In the genomic region with DNA sequence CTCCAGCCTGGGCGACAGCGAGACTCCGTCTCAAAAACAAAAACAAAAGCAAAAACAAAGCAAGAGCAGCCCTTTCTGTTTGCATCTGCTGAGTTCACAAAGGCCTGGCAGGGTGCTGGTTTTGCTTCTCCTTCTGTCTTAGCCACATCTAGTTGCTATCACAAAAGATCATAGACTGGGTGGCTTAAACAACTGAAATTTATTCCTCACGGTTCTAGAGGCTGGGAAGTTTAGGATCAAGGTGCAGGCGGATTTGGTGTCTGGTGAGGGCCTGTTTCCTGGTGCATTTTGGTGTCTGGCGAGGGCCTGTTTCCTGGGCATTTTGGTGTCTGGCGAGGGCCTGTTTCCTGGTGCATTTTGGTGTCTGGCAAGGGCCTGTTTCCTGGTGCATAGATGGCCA, we compare ENCODE assay signal across 20 cellular contexts.
A peak's percentile ranks its signal among the peaks of the same experiment; 100 is the strongest.
DNase-seq lines count a peak whose midpoint lies in the region; ATAC-seq, FAIRE-seq and TF ChIP-seq lines count a peak whose summit lies in the region.
"Had no signal": no experiment of that assay in that cellular context is flagged by ENCODE, and none has a peak within 500 bp of the region (broad histone marks: within the 10 kb centered on the region; RNA-seq: fewer than 3 reads in every experiment).

No MANE protein-coding gene starts in this region.

- no peak overlapping the region for H3K27ac Mint-ChIP-seq in activated CD4-positive, alpha-beta T cell treated with anti-CD3 and anti-CD28 coated beads, Interleukin-2, amount 10 ng/mL, durations not matched to agents 24 days and 14 days
- H3K27ac Mint-ChIP-seq: B cell; CD4-positive, CD25-positive, alpha-beta regulatory T cell; GM23338 had no signal

- H4K8ac ChIP-seq in H1 (ENCODE audit: extremely low read depth, insufficient read depth, low read length) (peak overlapping the region; percentile 6; the same call in 1 of the 2 replicates), neuronal stem cell (ENCODE audit: low read depth, low read length) (no peak overlapping the region)

- POLR2A ChIA-PET in H1 (lab: Charles Lee; ENCODE audit: partially characterized antibody): no interaction called here

- H2BK5ac ChIP-seq in H1 (ENCODE audit: low read depth, low read length): no peak overlapping the region
- H2BK5ac ChIP-seq in neuronal stem cell (ENCODE audit: low read length): no peak overlapping the region

- FAIRE-seq in H1 (lab: Jason Lieb, UNC): no peak
- FAIRE-seq: D721Med, G401.6, GM12891, HTR-8/SVneo had no signal

- no peak for ATAC-seq in heart left ventricle
- ATAC-seq: GM23338, HCT116 had no signal

- no peak for TF ChIP-seq CTCF in H1 (IDR thresholded peaks at IDR 0.05; ENCODE audit: control extremely low read depth in 1 of 3, insufficient read depth in 1 of 3, low read depth in 1 of 3, low read length in 3 of 3)
- TF ChIP-seq CTCF in heart left ventricle (IDR thresholded peaks at IDR 0.05): no peak

- H2AK5ac ChIP-seq in H1 (ENCODE audit: low read depth, low read length): no peak overlapping the region
- no peak overlapping the region for H2AK5ac ChIP-seq in neuronal stem cell (ENCODE audit: low read depth, low read length)

- CTCF ChIA-PET in H1 (lab: Charles Lee; ENCODE audit: partially characterized antibody): no interaction called here

- no peak overlapping the region for H2AFZ ChIP-seq in H1 (ENCODE audit: low read length)
- no peak overlapping the region for H2AFZ ChIP-seq in neuronal stem cell (ENCODE audit: low read length)
- H2AFZ ChIP-seq: GM23338 had no signal

- intact Hi-C loops in activated CD4-positive, alpha-beta T cell treated with anti-CD3 and anti-CD28 coated beads, Interleukin-2, amount 10 ng/mL, durations not matched to agents 24 days and 14 days (cut with micrococcal nuclease): no loop called here
- intact Hi-C loops in heart left ventricle (cut with DNase I): no loop called here

- no peaks in the 10 kb centered on the region for H3K27me3 ChIP-seq in H1 (replicated peaks in 1 of 4; ENCODE audit: control insufficient read depth in 3 of 4, extremely low read depth in 1 of 4, insufficient read depth in 3 of 4, low read length in 3 of 4)
- peaks cover 0 to 27% (median 2%) of the 10 kb centered on the region in 3 experiments for H3K27me3 ChIP-seq in neuronal stem cell (ENCODE audit: control insufficient read depth in 3 of 3, insufficient read depth in 3 of 3, low read depth in 1 of 3, low read length in 3 of 3)
- peaks cover 0 to 4% (median 0%) of the 10 kb centered on the region in 9 donors for H3K27me3 ChIP-seq in heart left ventricle

- no peak overlapping the region; a peak in 1 of 7 replicates for H3K9ac ChIP-seq in H1 (replicated peaks in 1 of 4; ENCODE audit: extremely low read depth in 1 of 4, low read depth in 3 of 4, low read length in 3 of 4)
- no peak overlapping the region for H3K9ac ChIP-seq in neuronal stem cell (ENCODE audit: low read depth, low read length, poor library complexity)

- H3K14ac ChIP-seq in H1 (ENCODE audit: insufficient read length) (no peak overlapping the region), neuronal stem cell (ENCODE audit: low read length) (no peak overlapping the region)

- H2BK120ac ChIP-seq in H1 (replicated peaks; ENCODE audit: low read depth, low read length) (no peak overlapping the region), neuronal stem cell (ENCODE audit: low read depth, low read length) (no peak overlapping the region)

- H4K91ac ChIP-seq in H1 (replicated peaks; ENCODE audit: insufficient read length, low read length) (no peak overlapping the region), neuronal stem cell (ENCODE audit: low read depth, low read length, poor library complexity) (no peak overlapping the region)

- H3K9me3 Mint-ChIP-seq in activated CD4-positive, alpha-beta T cell treated with anti-CD3 and anti-CD28 coated beads, Interleukin-2, amount 10 ng/mL, durations not matched to agents 24 days and 14 days: no peaks in the 10 kb centered on the region
- H3K9me3 Mint-ChIP-seq: CD4-positive, CD25-positive, alpha-beta regulatory T cell; GM23338 had no signal

- H3K23me2 ChIP-seq in H1 (ENCODE audit: low read depth, low read length): no peaks in the 10 kb centered on the region

- no peak for TF ChIP-seq EP300 in H1 (IDR thresholded peaks at IDR 0.05; ENCODE audit: borderline replicate concordance in 1 of 2, low read depth in 2 of 2, low read length in 2 of 2)

- H3K18ac ChIP-seq in H1 (ENCODE audit: extremely low read depth, low read length) (no peak overlapping the region; the same call in 1 of the 2 replicates), neuronal stem cell (ENCODE audit: low read length) (peak overlapping the region; percentile 25)

- H3K4me2 ChIP-seq in H1 (ENCODE audit: insufficient read depth in 1 of 2, low read depth in 2 of 2, low read length in 2 of 2): no peak overlapping the region
- no peak overlapping the region for H3K4me2 ChIP-seq in neuronal stem cell (ENCODE audit: insufficient read depth, low read length, poor library complexity, severe bottlenecking)
- H3K4me2 ChIP-seq: GM23338 had no signal

- no peak overlapping the region for H3K27ac ChIP-seq in H1 (ENCODE audit: low read depth, low read length)
- H3K27ac ChIP-seq in neuronal stem cell (replicated peaks; ENCODE audit: low read length): no peak overlapping the region
- H3K27ac ChIP-seq in heart left ventricle: no peak overlapping the region

- H4K5ac ChIP-seq in H1 (ENCODE audit: insufficient read length, low read depth, low read length): no peak overlapping the region

- no peak for TF ChIP-seq RAD21 in H1 (IDR thresholded peaks at IDR 0.05 in 1 of 2, conservative IDR thresholded peaks at IDR 0.05 in 1 of 2; ENCODE audit: low read depth in 2 of 2, low read length in 2 of 2)

- no peaks in the 10 kb centered on the region for H3K79me2 ChIP-seq in H1 (ENCODE audit: control insufficient read depth in 1 of 2, insufficient read depth in 2 of 2, low read length in 2 of 2)

- H3K4ac ChIP-seq in H1 (replicated peaks; ENCODE audit: insufficient read length, low read depth, low read length) (no peak overlapping the region), neuronal stem cell (ENCODE audit: low read length) (no peak overlapping the region)

- no peak overlapping the region for H3K56ac ChIP-seq in H1 (replicated peaks; ENCODE audit: insufficient read length, low read depth, low read length)

- TF ChIP-seq POLR2A in H1 (IDR thresholded peaks at IDR 0.05; ENCODE audit: control extremely low read depth in 1 of 2, low read depth in 2 of 2, low read length in 2 of 2) (no peak), heart left ventricle (IDR thresholded peaks at IDR 0.05) (no peak)

- no peaks in the 10 kb centered on the region for H3K27me3 Mint-ChIP-seq in activated CD4-positive, alpha-beta T cell treated with anti-CD3 and anti-CD28 coated beads, Interleukin-2, amount 10 ng/mL, durations not matched to agents 24 days and 14 days

- H3K4me1 Mint-ChIP-seq in activated CD4-positive, alpha-beta T cell treated with anti-CD3 and anti-CD28 coated beads, Interleukin-2, amount 10 ng/mL, durations not matched to agents 24 days and 14 days: no peaks in the 10 kb centered on the region
- H3K4me1 Mint-ChIP-seq: B cell; CD4-positive, CD25-positive, alpha-beta regulatory T cell; CD8-positive, alpha-beta memory T cell had no signal

- H3K4me1 ChIP-seq in H1 (replicated peaks in 1 of 4; ENCODE audit: control insufficient read depth in 3 of 4, insufficient read depth in 4 of 4, low read length in 3 of 4): peaks cover 0 to 11% (median 6%) of the 10 kb centered on the region in 4 experiments; a peak in 4 of 7 replicates
- peaks cover 0 to 18% of the 10 kb centered on the region in 2 donors for H3K4me1 ChIP-seq in neuronal stem cell (ENCODE audit: control insufficient read depth in 2 of 2, insufficient read depth in 1 of 2, low read depth in 1 of 2, low read length in 2 of 2)
- no peaks in the 10 kb centered on the region for H3K4me1 ChIP-seq in heart left ventricle

- no peak overlapping the region for H2BK12ac ChIP-seq in H1 (ENCODE audit: low read depth, low read length)
- H2BK12ac ChIP-seq in neuronal stem cell (ENCODE audit: low read length): no peak overlapping the region

- no peak overlapping the region for H3K4me3 Mint-ChIP-seq in activated CD4-positive, alpha-beta T cell treated with anti-CD3 and anti-CD28 coated beads, Interleukin-2, amount 10 ng/mL, durations not matched to agents 24 days and 14 days
- H3K4me3 Mint-ChIP-seq: B cell; CD4-positive, CD25-positive, alpha-beta regulatory T cell; GM23338 had no signal

- no peaks in the 10 kb centered on the region for H3K9me3 ChIP-seq in H1 (ENCODE audit: insufficient read depth in 2 of 2, low read depth in 1 of 2, low read length in 1 of 2)
- no peaks in the 10 kb centered on the region for H3K9me3 ChIP-seq in neuronal stem cell (replicated peaks in 1 of 2; ENCODE audit: control insufficient read depth in 2 of 2, insufficient read depth in 1 of 2, low read depth in 1 of 2, low read length in 2 of 2)
- no peaks in the 10 kb centered on the region for H3K9me3 ChIP-seq in heart left ventricle

- WGBS in H1 (ENCODE audit: extremely low coverage in 1 of 2, insufficient coverage in 1 of 2, insufficient read length in 1 of 2, insufficient replicate concordance in 2 of 2, low coverage in 1 of 2, low lambda C conversion rate in 2 of 2, missing lambda C conversion rate in 1 of 2), 2 experiments: 88% methylated on average over 7 of the region's 7 CpGs; no CpG with 5 or more reads in 1 of the 2 experiments
- no CpG with 5 or more reads among the region's 7 CpGs for WGBS in neuronal stem cell (ENCODE audit: extremely low coverage in 2 of 2, insufficient read length in 2 of 2, insufficient replicate concordance in 1 of 2), 2 donors
- 81 to 87% (median 84%) methylated on average over 6 to 7 of the region's 7 CpGs for WGBS in heart left ventricle, 4 donors

- H3K79me1 ChIP-seq in H1 (ENCODE audit: low read depth, low read length): no peaks in the 10 kb centered on the region
- no peaks in the 10 kb centered on the region for H3K79me1 ChIP-seq in neuronal stem cell (ENCODE audit: low read depth, low read length)

- H3K23ac ChIP-seq in H1 (ENCODE audit: insufficient read length) (no peak overlapping the region), neuronal stem cell (ENCODE audit: low read depth, low read length, poor library complexity) (no peak overlapping the region)

- no peaks in the 10 kb centered on the region for H3K36me3 Mint-ChIP-seq in activated CD4-positive, alpha-beta T cell treated with anti-CD3 and anti-CD28 coated beads, Interleukin-2, amount 10 ng/mL, durations not matched to agents 24 days and 14 days (ENCODE audit: low read depth)
- H3K36me3 Mint-ChIP-seq: CD4-positive, CD25-positive, alpha-beta regulatory T cell; CD8-positive, alpha-beta memory T cell had no signal

- peak; percentile 24 for DNase-seq in activated CD4-positive, alpha-beta T cell treated with anti-CD3 and anti-CD28 coated beads, Interleukin-2, amount 10 ng/mL, durations not matched to agents 24 days and 14 days
- DNase-seq in activated CD4-positive, alpha-beta T cell treated with anti-CD3 and anti-CD28 coated beads for 48 hours: no peak
- DNase-seq in H1 (ENCODE audit: low read depth in 1 of 2, low spot score in 2 of 2) (no peak), neuronal stem cell (ENCODE audit: low spot score) (no peak), SW 1271 (lab: John Stamatoyannopoulos, UW) (no peak), NCI-H748 treated with DMSO at 0.1 percent for 48 hours (lab: John Stamatoyannopoulos, UW) (no peak), heart left ventricle (no peak)
- DNase-seq: 8988T; C1 segment of cervical spinal cord; CD4-positive, CD25-positive, alpha-beta regulatory T cell; CD8-positive, alpha-beta memory T cell; H7; IMR-90 had no signal

- H2BK20ac ChIP-seq in H1 (ENCODE audit: low read length): no peak overlapping the region

- H3K4me3 ChIP-seq in H1 (ENCODE audit: extremely low read depth in 1 of 4, insufficient read depth in 2 of 4, low read depth in 3 of 4, low read length in 4 of 4) (no peak overlapping the region), neuronal stem cell (ENCODE audit: low read length in 2 of 2) (no peak overlapping the region), heart left ventricle (no peak overlapping the region)
- H3K4me3 ChIP-seq: GM23338 had no signal

- H4K20me1 ChIP-seq in H1 (replicated peaks in 1 of 2; ENCODE audit: control insufficient read depth in 1 of 2, insufficient read depth in 2 of 2, low read length in 2 of 2): no peaks in the 10 kb centered on the region

- H2BK15ac ChIP-seq in H1 (ENCODE audit: low read length) (no peak overlapping the region), neuronal stem cell (ENCODE audit: low read length) (no peak overlapping the region)

- H3K36me3 ChIP-seq in H1 (ENCODE audit: control insufficient read depth in 2 of 4, insufficient read depth in 4 of 4, low read length in 3 of 4) (no peaks in the 10 kb centered on the region), neuronal stem cell (replicated peaks in 1 of 2; ENCODE audit: control insufficient read depth in 2 of 2, insufficient read depth in 2 of 2, low read length in 2 of 2) (no peaks in the 10 kb centered on the region), heart left ventricle (no peaks in the 10 kb centered on the region)
